35 cellular contexts compared by ENCODE assay signal in the genomic region with DNA sequence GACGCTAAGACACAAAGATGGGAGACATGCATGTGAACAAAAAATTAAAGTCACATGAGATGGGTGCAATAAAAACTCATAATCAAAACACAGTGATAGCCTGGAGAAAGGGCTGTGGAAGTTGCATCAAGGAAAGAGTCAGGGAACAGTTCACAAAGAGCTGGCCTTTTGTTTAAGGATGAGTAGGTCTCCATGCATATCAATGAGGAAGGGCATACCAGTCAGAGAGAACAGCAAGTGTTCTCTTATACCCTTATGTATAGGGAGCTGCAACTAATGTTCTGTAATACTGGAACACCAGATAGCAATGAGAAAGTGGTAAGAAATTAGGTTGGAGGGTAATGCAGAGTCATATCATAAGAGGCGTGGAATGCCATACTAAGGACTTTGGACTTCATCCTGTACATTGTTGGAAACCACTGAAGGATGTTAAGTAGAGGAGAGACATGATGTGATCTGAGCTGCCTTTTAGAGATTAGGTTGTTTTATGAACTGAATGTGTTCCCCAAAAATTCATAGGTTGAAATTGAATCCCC. TPM values are rescaled to one million over a fixed set of nuclear protein-coding genes. Genes with fewer than 3 reads are reported as not detected.
DNase-seq lines count a peak whose midpoint lies in the region; ATAC-seq, FAIRE-seq and TF ChIP-seq lines count a peak whose summit lies in the region.
"Had no signal": no experiment of that assay in that cellular context is flagged by ENCODE, and none has a peak within 500 bp of the region (broad histone marks: within the 10 kb centered on the region; RNA-seq: fewer than 3 reads in every experiment).

No MANE protein-coding gene starts in this region.

- no peak for FAIRE-seq in small intestine (lab: Jason Lieb, UNC)
- FAIRE-seq: bronchial epithelial cell, frontal cortex, GM19239 had no signal

- no peaks in the 10 kb centered on the region for H3F3A ChIP-seq in smooth muscle cell (ENCODE audit: low read depth)

- intact Hi-C loops in Calu3 (cut with micrococcal nuclease; ENCODE audit: unreplicated experiment), result loop anchor here (2.0 to 5.0 kb wide), 3 partner anchors 48 to 178 kb away; no protein-coding TSS in a partner anchor
- intact Hi-C loops in sigmoid colon (cut with DNase I), result no loop called here

- TF ChIP-seq CTCF in Calu3 (IDR thresholded peaks at IDR 0.05; ENCODE audit: unreplicated experiment), result no peak
- TF ChIP-seq CTCF in RWPE2 (IDR thresholded peaks at IDR 0.05; ENCODE audit: poor library complexity, severe bottlenecking), result no peak
- TF ChIP-seq CTCF in sigmoid colon (IDR thresholded peaks at IDR 0.05), result no peak
- no peak for TF ChIP-seq CTCF in smooth muscle cell (IDR thresholded peaks at IDR 0.05; ENCODE audit: borderline replicate concordance, insufficient read depth, poor library complexity, severe bottlenecking)

- H3K36me3 Mint-ChIP-seq in Calu3 (ENCODE audit: insufficient read depth, unreplicated experiment), result peaks cover 6% of the 10 kb centered on the region

- TF ChIP-seq EP300 in sigmoid colon (IDR thresholded peaks at IDR 0.05), result no peak

- H4K20me1 ChIP-seq in smooth muscle cell (ENCODE audit: low read depth), result no peaks in the 10 kb centered on the region
- H4K20me1 ChIP-seq: BLaER1 had no signal

- H3K4me2 ChIP-seq in smooth muscle cell, result no peak overlapping the region
- H3K4me2 ChIP-seq: BLaER1, hepatocyte had no signal

- no peak overlapping the region for H3K9ac ChIP-seq in smooth muscle cell (ENCODE audit: low read depth)
- H3K9ac ChIP-seq: BLaER1 had no signal

- TF ChIP-seq POLR2A in sigmoid colon (IDR thresholded peaks at IDR 0.05), result no peak

- H3K4me3 Mint-ChIP-seq in Calu3 (ENCODE audit: low read depth, unreplicated experiment), result no peak overlapping the region
- H3K4me3 Mint-ChIP-seq: activated B cell treated with CpG ODN at 0.5 μM for 24 hours; activated CD8-positive, alpha-beta memory T cell treated with anti-CD3 and anti-CD28 coated beads, Interleukin-2, amount 10 ng/mL, durations not matched to agents 7 days and 5 days; activated T-helper 1 cell treated with anti-CD3 and anti-CD28 coated beads, Interleukin-12 subunit alpha, Interleukin-12 subunit beta, Interleukin-2, Interleukin-4 antibody, amounts not matched to agents 30 ng/mL and 10 ng/mL and 1 ng/mL, durations not matched to agents 14 hours and 24 hours and 36 hours; endodermal cell; naive B cell; stimulated activated naive CD8-positive, alpha-beta T cell treated with anti-CD3 and anti-CD28 coated beads, Interleukin-15, amount 100 ng/mL, for 72 hours had no signal

- H3K4me1 Mint-ChIP-seq in Calu3 (ENCODE audit: low read depth, unreplicated experiment), result peaks cover 66% of the 10 kb centered on the region
- H3K4me1 Mint-ChIP-seq: activated B cell treated with CpG ODN at 0.5 μM for 24 hours; activated CD8-positive, alpha-beta memory T cell treated with anti-CD3 and anti-CD28 coated beads, Interleukin-2, amount 10 ng/mL, durations not matched to agents 7 days and 5 days; naive B cell; stimulated activated naive CD8-positive, alpha-beta T cell treated with anti-CD3 and anti-CD28 coated beads, Interleukin-15, amount 100 ng/mL, for 72 hours had no signal

- no peaks in the 10 kb centered on the region for H3K79me2 ChIP-seq in smooth muscle cell (ENCODE audit: low read depth)
- H3K79me2 ChIP-seq: hepatocyte had no signal

- H3K27ac ChIP-seq in RWPE2 (ENCODE audit: poor library complexity, severe bottlenecking) (peak overlapping the region; percentile 65), small intestine (ENCODE audit: low read depth in 1 of 2, low read length in 1 of 2) (no peak overlapping the region), sigmoid colon (no peak overlapping the region), smooth muscle cell (ENCODE audit: low read depth) (no peak overlapping the region)
- H3K27ac ChIP-seq: BLaER1, esophagus muscularis mucosa, hepatocyte, upper lobe of left lung had no signal

- H3K27me3 ChIP-seq in RWPE2 (ENCODE audit: insufficient read depth, poor library complexity, severe bottlenecking) (no peaks in the 10 kb centered on the region), small intestine (ENCODE audit: control insufficient read depth in 2 of 2, insufficient read depth in 2 of 2, low read length in 2 of 2) (no peaks in the 10 kb centered on the region), sigmoid colon (no peaks in the 10 kb centered on the region), smooth muscle cell (ENCODE audit: low read depth) (no peaks in the 10 kb centered on the region)
- H3K27me3 ChIP-seq: BLaER1, esophagus muscularis mucosa, hepatocyte, SJCRH30, upper lobe of left lung had no signal

- no peak overlapping the region for H2AFZ ChIP-seq in smooth muscle cell (ENCODE audit: low read depth)
- H2AFZ ChIP-seq: hepatocyte had no signal

- H3K36me3 ChIP-seq in RWPE2 (ENCODE audit: low read depth), result no peaks in the 10 kb centered on the region
- no peaks in the 10 kb centered on the region for H3K36me3 ChIP-seq in small intestine (ENCODE audit: control insufficient read depth in 2 of 2, insufficient read depth in 2 of 2, low read length in 2 of 2)
- H3K36me3 ChIP-seq in sigmoid colon, result no peaks in the 10 kb centered on the region
- peaks cover 6% of the 10 kb centered on the region for H3K36me3 ChIP-seq in smooth muscle cell (ENCODE audit: low read depth)
- H3K36me3 ChIP-seq: BLaER1, esophagus muscularis mucosa, left ventricle myocardium inferior, SJCRH30, upper lobe of left lung had no signal

- H3K4me1 ChIP-seq in RWPE2 (ENCODE audit: insufficient read depth, poor library complexity, severe bottlenecking) (peaks cover 12% of the 10 kb centered on the region), small intestine (ENCODE audit: control insufficient read depth in 2 of 2, insufficient read depth in 1 of 2, low read depth in 1 of 2, low read length in 1 of 2) (no peaks in the 10 kb centered on the region), sigmoid colon (peaks cover 0 to 11% (median 4%) of the 10 kb centered on the region in 4 donors), smooth muscle cell (ENCODE audit: low read depth) (peaks cover 3% of the 10 kb centered on the region)
- H3K4me1 ChIP-seq: BLaER1, upper lobe of left lung had no signal

- H3K9me3 ChIP-seq in RWPE2 (ENCODE audit: severe bottlenecking) (no peaks in the 10 kb centered on the region), small intestine (ENCODE audit: control insufficient read depth, low read depth) (no peaks in the 10 kb centered on the region), sigmoid colon (no peaks in the 10 kb centered on the region), smooth muscle cell (replicated peaks; ENCODE audit: low read depth) (peaks cover 3% of the 10 kb centered on the region)
- H3K9me3 ChIP-seq: BLaER1, upper lobe of left lung had no signal

- no TSS peak for BruUV-seq in Calu3 (replicated peaks; lab: Mats Ljungman, UMichigan)

- H3K4me3 ChIP-seq in RWPE2 (ENCODE audit: severe bottlenecking) (no peak overlapping the region), small intestine (ENCODE audit: low read depth in 1 of 2, low read length in 2 of 2) (no peak overlapping the region), sigmoid colon (no peak overlapping the region), smooth muscle cell (no peak overlapping the region)
- H3K4me3 ChIP-seq: BLaER1, esophagus muscularis mucosa, hepatocyte, left ventricle myocardium inferior, SJCRH30, upper lobe of left lung had no signal

- 60 to 85% (median 76%) methylated on average over 2 of the region's 2 CpGs for WGBS in small intestine, 3 donors
- 54 to 87% methylated on average over 2 of the region's 2 CpGs for WGBS in sigmoid colon, 2 donors
- 96% methylated on average over 2 of the region's 2 CpGs for WGBS in smooth muscle cell (ENCODE audit: low lambda C conversion rate)

- no peaks in the 10 kb centered on the region for H3K27me3 Mint-ChIP-seq in Calu3 (ENCODE audit: unreplicated experiment)
- H3K27me3 Mint-ChIP-seq: activated B cell treated with CpG ODN at 0.5 μM for 24 hours; activated CD8-positive, alpha-beta memory T cell treated with anti-CD3 and anti-CD28 coated beads, Interleukin-2, amount 10 ng/mL, durations not matched to agents 7 days and 5 days; naive B cell; stimulated activated naive CD8-positive, alpha-beta T cell treated with anti-CD3 and anti-CD28 coated beads, Interleukin-15, amount 100 ng/mL, for 72 hours had no signal

- H3K27ac Mint-ChIP-seq in Calu3 (ENCODE audit: unreplicated experiment), result peak overlapping the region; percentile 70
- H3K27ac Mint-ChIP-seq: activated B cell treated with CpG ODN at 0.5 μM for 24 hours; activated CD8-positive, alpha-beta memory T cell treated with anti-CD3 and anti-CD28 coated beads, Interleukin-2, amount 10 ng/mL, durations not matched to agents 7 days and 5 days; activated T-helper 1 cell treated with anti-CD3 and anti-CD28 coated beads, Interleukin-12 subunit alpha, Interleukin-12 subunit beta, Interleukin-2, Interleukin-4 antibody, amounts not matched to agents 30 ng/mL and 10 ng/mL and 1 ng/mL, durations not matched to agents 14 hours and 24 hours and 36 hours; endodermal cell; stimulated activated naive CD8-positive, alpha-beta T cell treated with anti-CD3 and anti-CD28 coated beads, Interleukin-15, amount 100 ng/mL, for 72 hours had no signal

- CTCF ChIA-PET in Calu3 (lab: Charles Lee), result no interaction called here

- ATAC-seq in RWPE2 (ENCODE audit: low read depth), result no peak
- ATAC-seq in GM21381 (IDR thresholded peaks at IDR 0.05; ENCODE audit: unreplicated experiment), result no peak
- ATAC-seq: activated CD8-positive, alpha-beta memory T cell treated with anti-CD3 and anti-CD28 coated beads, Interleukin-2, amount 10 ng/mL, durations not matched to agents 7 days and 5 days; stimulated activated naive CD8-positive, alpha-beta T cell treated with anti-CD3 and anti-CD28 coated beads, Interleukin-15, amount 100 ng/mL, for 72 hours had no signal

- peaks cover 9% of the 10 kb centered on the region for H3K9me3 Mint-ChIP-seq in Calu3 (ENCODE audit: low read depth, unreplicated experiment)
- H3K9me3 Mint-ChIP-seq: activated T-helper 1 cell treated with anti-CD3 and anti-CD28 coated beads, Interleukin-12 subunit alpha, Interleukin-12 subunit beta, Interleukin-2, Interleukin-4 antibody, amounts not matched to agents 30 ng/mL and 10 ng/mL and 1 ng/mL, durations not matched to agents 14 hours and 24 hours and 36 hours had no signal

- DNase-seq in Calu3 (no peak), RWPE2 (ENCODE audit: low spot score) (no peak), iPS-NIHi7 (ENCODE audit: extremely low spot score) (peak; percentile 18), small intestine (peak; percentile 75), sigmoid colon (no peak), smooth muscle cell (lab: John Stamatoyannopoulos, UW; ENCODE audit: unreplicated experiment) (no peak), amygdala (lab: John Stamatoyannopoulos, UW) (no peak)
- DNase-seq: activated B cell treated with CpG ODN at 0.5 μM for 24 hours; activated CD4-positive, alpha-beta T cell treated with anti-CD3 and anti-CD28 coated beads, Interleukin-2, amount 50 U/mL, for 1 hour; activated CD8-positive, alpha-beta memory T cell treated with anti-CD3 and anti-CD28 coated beads, Interleukin-2, amount 10 ng/mL, durations not matched to agents 7 days and 5 days; activated naive CD4-positive, alpha-beta T cell treated with anti-CD3 and anti-CD28 coated beads, Interleukin-2, amount 50 U/mL, for 16 hours; COR-L47; cortex of kidney; DMS79; endodermal cell; GF-D8; Karpas-422; left ventricle myocardium inferior; naive B cell; NCI-H1092; NCI-H187 treated with DMSO at 0.1 percent for 48 hours; NCI-H524 treated with DMSO at 0.1 percent for 48 hours; NK-92 treated with Interleukin-12 subunit alpha and Interleukin-12 subunit beta, amount 100 ng/mL, for 24 hours; SJCRH30; stimulated activated CD8-positive, alpha-beta memory T cell treated with anti-CD3 and anti-CD28 coated beads, Interleukin-4, amount 100 ng/mL, for 48 hours; stimulated activated naive CD8-positive, alpha-beta T cell treated with anti-CD3 and anti-CD28 coated beads, Interleukin-15, amount 100 ng/mL, for 72 hours had no signal

RNA-seq across cellular contexts. Expression of a gene that starts 46.7 kb away (rescaled TPM):
- total RNA-seq in Calu3 (2022) (1.7 and 1.8 TPM in 2 replicates), sigmoid colon (1 to 10 TPM in 3 of 4 donors, under 1 TPM in 1; 0.41 to 3.0 (median 2.1) TPM), smooth muscle cell (0.54 and 2.7 TPM in 2 replicates)
- polyA plus RNA-seq in small intestine (1 to 10 TPM; 2.2 to 5.0 (median 4.3) TPM), sigmoid colon (10 to 100 TPM in 2 of 3 donors, 1 to 10 TPM in 1; 8.8 to 31.8 (median 21.3) TPM), smooth muscle cell (0.66 and 1.0 TPM in 2 replicates)

Comparison
In these comparisons a context has a peak if more than half of its experiments do, and no peak if none do; other contexts are left out.
1. DNase-seq: peak in iPS-NIHi7 (single experiment) and small intestine (single experiment); none in Calu3 (single experiment), RWPE2 (single experiment), sigmoid colon (single experiment), smooth muscle cell (single experiment) and amygdala (0 of 56).